Comparison of ENCODE assay signal across 12 cellular contexts in genomic region chrX:33339219-33339618, GRCh38.
DNase-seq lines count a peak whose midpoint lies in the region; ATAC-seq and TF ChIP-seq lines count a peak whose summit lies in the region.
"Had no signal": no experiment of that assay in that cellular context is flagged by ENCODE, and none has a peak within 500 bp of the region (broad histone marks: within the 10 kb centered on the region; RNA-seq: fewer than 3 reads in every experiment).

No MANE protein-coding gene starts in this region.

- H3K4me3 ChIP-seq in ACC112 (ENCODE audit: low read depth, low read length) (peak overlapping the region; percentile 73), cardiac fibroblast (replicated peaks in 1 of 2; ENCODE audit: low read depth in 2 of 2, low read length in 2 of 2) (peak overlapping the region in 1 of 2 donors; percentile 24)

- DNase-seq in NCI-H2081 treated with DMSO at 0.1 percent for 48 hours (lab: John Stamatoyannopoulos, UW) (peak; percentile 37), cardiac fibroblast (ENCODE audit: low read depth in 2 of 2) (peak; percentile 0 to 27), chondrocyte (ENCODE audit: low spot score) (no peak), osteocyte (ENCODE audit: extremely low spot score, unreplicated experiment) (no peak)
- DNase-seq in activated T-cell treated with anti-CD3 and anti-CD28 coated beads, Interleukin-2, amount 50 U/mL, for 4 hours = no peak
- no peak for DNase-seq in activated T-cell treated with anti-CD3 and anti-CD28 coated beads, Interleukin-2, amount 50 U/mL, for 24 hours
- DNase-seq: activated CD8-positive, alpha-beta memory T cell treated with anti-CD3 and anti-CD28 coated beads, Interleukin-2, amount 50 U/mL, for 4 hours; mesenchymal stem cell; OCI-M1; stimulated activated naive CD4-positive, alpha-beta T cell treated with Interleukin-2 at 50 U/mL for 16 hours had no signal

- H3K36me3 Mint-ChIP-seq in nephron (ENCODE audit: low read depth) (no peaks in the 10 kb centered on the region), chondrocyte (ENCODE audit: low read depth) (no peaks in the 10 kb centered on the region), osteocyte (ENCODE audit: unreplicated experiment) (no peaks in the 10 kb centered on the region)
- H3K36me3 Mint-ChIP-seq in activated T-cell treated with anti-CD3 and anti-CD28 coated beads, Interleukin-2, amount 50 U/mL, for 4 hours (ENCODE audit: insufficient read depth) = no peaks in the 10 kb centered on the region
- H3K36me3 Mint-ChIP-seq in activated T-cell treated with anti-CD3 and anti-CD28 coated beads, Interleukin-2, amount 50 U/mL, for 24 hours (ENCODE audit: low read depth) = no peaks in the 10 kb centered on the region

- H3K4me3 Mint-ChIP-seq in nephron = peak overlapping the region; percentile 10 to 59 (median 38)
- no peak overlapping the region for H3K4me3 Mint-ChIP-seq in chondrocyte (ENCODE audit: unreplicated experiment)
- H3K4me3 Mint-ChIP-seq in activated T-cell treated with anti-CD3 and anti-CD28 coated beads, Interleukin-2, amount 50 U/mL, for 4 hours = no peak overlapping the region
- H3K4me3 Mint-ChIP-seq in activated T-cell treated with anti-CD3 and anti-CD28 coated beads, Interleukin-2, amount 50 U/mL, for 24 hours = no peak overlapping the region
- H3K4me3 Mint-ChIP-seq in osteocyte (ENCODE audit: unreplicated experiment) = no peak overlapping the region

- H3K4me1 Mint-ChIP-seq in nephron (peaks cover 22% of the 10 kb centered on the region), chondrocyte (ENCODE audit: low read depth) (peaks cover 3% of the 10 kb centered on the region), osteocyte (ENCODE audit: unreplicated experiment) (no peaks in the 10 kb centered on the region)
- no peaks in the 10 kb centered on the region for H3K4me1 Mint-ChIP-seq in activated T-cell treated with anti-CD3 and anti-CD28 coated beads, Interleukin-2, amount 50 U/mL, for 4 hours (ENCODE audit: low read depth)
- H3K4me1 Mint-ChIP-seq in activated T-cell treated with anti-CD3 and anti-CD28 coated beads, Interleukin-2, amount 50 U/mL, for 24 hours (ENCODE audit: low read depth) = no peaks in the 10 kb centered on the region

- H3K36me3 ChIP-seq in ACC112 (ENCODE audit: insufficient read depth, low read length) = no peaks in the 10 kb centered on the region

- H3K27me3 Mint-ChIP-seq in nephron (ENCODE audit: low read depth) (no peaks in the 10 kb centered on the region), chondrocyte (ENCODE audit: low read depth) (peaks cover 37% of the 10 kb centered on the region), osteocyte (ENCODE audit: unreplicated experiment) (peaks cover 31% of the 10 kb centered on the region)
- H3K27me3 Mint-ChIP-seq in activated T-cell treated with anti-CD3 and anti-CD28 coated beads, Interleukin-2, amount 50 U/mL, for 4 hours (ENCODE audit: low read depth) = no peaks in the 10 kb centered on the region
- peaks cover 21% of the 10 kb centered on the region for H3K27me3 Mint-ChIP-seq in activated T-cell treated with anti-CD3 and anti-CD28 coated beads, Interleukin-2, amount 50 U/mL, for 24 hours

- H2AFZ ChIP-seq in ACC112 (ENCODE audit: low read length, unreplicated experiment) = peak overlapping the region; percentile 59

- H3K9me3 Mint-ChIP-seq in nephron (no peaks in the 10 kb centered on the region), chondrocyte (ENCODE audit: low read depth) (no peaks in the 10 kb centered on the region), osteocyte (ENCODE audit: unreplicated experiment) (no peaks in the 10 kb centered on the region)
- H3K9me3 Mint-ChIP-seq in activated T-cell treated with anti-CD3 and anti-CD28 coated beads, Interleukin-2, amount 50 U/mL, for 4 hours = no peaks in the 10 kb centered on the region
- peaks cover 2% of the 10 kb centered on the region for H3K9me3 Mint-ChIP-seq in activated T-cell treated with anti-CD3 and anti-CD28 coated beads, Interleukin-2, amount 50 U/mL, for 24 hours

- H3K27ac ChIP-seq in ACC112 (ENCODE audit: low read depth, low read length) = no peak overlapping the region

- peaks cover 4% of the 10 kb centered on the region for H3K4me1 ChIP-seq in ACC112 (ENCODE audit: control insufficient read depth, insufficient read depth, low read length, unreplicated experiment)

- ATAC-seq in activated T-cell treated with anti-CD3 and anti-CD28 coated beads, Interleukin-2, amount 50 U/mL, for 4 hours = no peak

- H3K27ac Mint-ChIP-seq in nephron (peak overlapping the region; percentile 7 to 57 (median 30)), chondrocyte (ENCODE audit: unreplicated experiment) (no peak overlapping the region), osteocyte (ENCODE audit: unreplicated experiment) (no peak overlapping the region)
- H3K27ac Mint-ChIP-seq in activated T-cell treated with anti-CD3 and anti-CD28 coated beads, Interleukin-2, amount 50 U/mL, for 24 hours = no peak overlapping the region

- no peaks in the 10 kb centered on the region for H3K27me3 ChIP-seq in ACC112 (ENCODE audit: insufficient read depth, low read length)

- H3K79me2 ChIP-seq in ACC112 (ENCODE audit: control insufficient read depth, insufficient read depth, low read length, unreplicated experiment) = no peaks in the 10 kb centered on the region

- no peak for TF ChIP-seq CTCF in cardiac fibroblast (IDR thresholded peaks at IDR 0.05; ENCODE audit: low read depth, low read length)
- TF ChIP-seq CTCF in nephron (IDR thresholded peaks at IDR 0.05; ENCODE audit: unreplicated experiment in 3 of 3) = no peak
- TF ChIP-seq CTCF in chondrocyte (IDR thresholded peaks at IDR 0.05) = no peak
- TF ChIP-seq CTCF in osteocyte (IDR thresholded peaks at IDR 0.05) = no peak

Comparison
In these comparisons a context has a peak if more than half of its experiments do, and no peak if none do; other contexts are left out.
1. DNase-seq: peak in NCI-H2081 treated with DMSO at 0.1 percent for 48 hours (single experiment) and cardiac fibroblast (2 of 2); none in chondrocyte (single experiment), activated T-cell treated with anti-CD3 and anti-CD28 coated beads, Interleukin-2, amount 50 U/mL, for 4 hours (single experiment), activated T-cell treated with anti-CD3 and anti-CD28 coated beads, Interleukin-2, amount 50 U/mL, for 24 hours (single experiment) and osteocyte (single experiment).
2. H3K27ac Mint-ChIP-seq: peak in nephron (3 of 3); none in chondrocyte (single experiment), activated T-cell treated with anti-CD3 and anti-CD28 coated beads, Interleukin-2, amount 50 U/mL, for 24 hours (single experiment) and osteocyte (single experiment).
3. H3K4me3 Mint-ChIP-seq: peak in nephron (3 of 3); none in chondrocyte (single experiment), activated T-cell treated with anti-CD3 and anti-CD28 coated beads, Interleukin-2, amount 50 U/mL, for 4 hours (single experiment), activated T-cell treated with anti-CD3 and anti-CD28 coated beads, Interleukin-2, amount 50 U/mL, for 24 hours (single experiment) and osteocyte (single experiment).